In genomic region chr6:40937491-40937890, GRCh38 we compare ENCODE assay signal across 20 cellular contexts.
DNase-seq lines count a peak whose midpoint lies in the region; ATAC-seq and TF ChIP-seq lines count a peak whose summit lies in the region.
"Had no signal": no experiment of that assay in that cellular context is flagged by ENCODE, and none has a peak within 500 bp of the region (broad histone marks: within the 10 kb centered on the region; RNA-seq: fewer than 3 reads in every experiment).

No MANE protein-coding gene starts in this region.

- no peaks in the 10 kb centered on the region for H3K36me3 ChIP-seq in ACC112 (ENCODE audit: insufficient read depth, low read length)
- no peaks in the 10 kb centered on the region for H3K36me3 ChIP-seq in PC-3 (ENCODE audit: low read depth, low read length)

- H3K27me3 ChIP-seq in ACC112 (ENCODE audit: insufficient read depth, low read length): no peaks in the 10 kb centered on the region
- H3K27me3 ChIP-seq in PC-3 (ENCODE audit: low read length): no peaks in the 10 kb centered on the region

- DNase-seq in PC-3 (no peak), dermis microvascular lymphatic vessel endothelial cell (ENCODE audit: low read depth in 2 of 2) (peak; percentile 36 to 89), lung microvascular endothelial cell (ENCODE audit: low read depth in 2 of 2) (peak; percentile 72 to 73), NCI-H1048 (lab: John Stamatoyannopoulos, UW) (no peak)
- DNase-seq in stimulated activated naive CD8-positive, alpha-beta T cell treated with anti-CD3 and anti-CD28 coated beads, Interleukin-15, amount 100 ng/mL, for 72 hours: no peak
- DNase-seq: activated CD4-positive, alpha-beta T cell treated with anti-CD3 and anti-CD28 coated beads for 36 hours; aorta; effector CD4-positive, alpha-beta T cell; mesendoderm; naive thymus-derived CD4-positive, alpha-beta T cell; NCI-H1417 treated with DMSO at 0.1 percent for 48 hours; NCI-H2171; SIG-M5; trophoblast cell had no signal

- intact Hi-C loops in PC-3 (cut with micrococcal nuclease): no loop called here

- H3K27me3 Mint-ChIP-seq in stimulated activated naive CD8-positive, alpha-beta T cell treated with anti-CD3 and anti-CD28 coated beads, Interleukin-15, amount 100 ng/mL, for 72 hours: peaks cover 14% of the 10 kb centered on the region

- H3K4me1 Mint-ChIP-seq in stimulated activated naive CD8-positive, alpha-beta T cell treated with anti-CD3 and anti-CD28 coated beads, Interleukin-15, amount 100 ng/mL, for 72 hours: no peaks in the 10 kb centered on the region
- H3K4me1 Mint-ChIP-seq: activated CD4-positive, alpha-beta T cell treated with anti-CD3 and anti-CD28 coated beads for 36 hours; activated naive CD4-positive, alpha-beta T cell treated with anti-CD3 and anti-CD28 coated beads, Interleukin-2, amount 50 U/mL, for 24 hours had no signal

- POLR2A ChIA-PET in PC-3 (lab: Charles Lee; ENCODE audit: unreplicated experiment): no interaction called here

- no peaks in the 10 kb centered on the region for H4K20me1 ChIP-seq in PC-3 (ENCODE audit: low read length)

- H3K4me3 ChIP-seq in ACC112 (ENCODE audit: low read depth, low read length): no peak overlapping the region
- no peak overlapping the region for H3K4me3 ChIP-seq in PC-3 (ENCODE audit: low read length)

- no peaks in the 10 kb centered on the region for H3K9me2 ChIP-seq in PC-3 (replicated peaks; ENCODE audit: low read length)

- no peak for ATAC-seq in PC-3
- no peak for ATAC-seq in GM18909 (IDR thresholded peaks at IDR 0.05; ENCODE audit: poor library complexity, unreplicated experiment)
- no peak for ATAC-seq in stimulated activated naive CD8-positive, alpha-beta T cell treated with anti-CD3 and anti-CD28 coated beads, Interleukin-15, amount 100 ng/mL, for 72 hours
- no peak for ATAC-seq in HG02571 (IDR thresholded peaks at IDR 0.05; ENCODE audit: unreplicated experiment)
- ATAC-seq: activated CD4-positive, alpha-beta T cell treated with anti-CD3 and anti-CD28 coated beads for 36 hours; naive thymus-derived CD4-positive, alpha-beta T cell had no signal

- H3K9me3 Mint-ChIP-seq in stimulated activated naive CD8-positive, alpha-beta T cell treated with anti-CD3 and anti-CD28 coated beads, Interleukin-15, amount 100 ng/mL, for 72 hours: no peaks in the 10 kb centered on the region
- H3K9me3 Mint-ChIP-seq: activated naive CD4-positive, alpha-beta T cell treated with anti-CD3 and anti-CD28 coated beads, Interleukin-2, amount 50 U/mL, for 24 hours; activated T-helper 1 cell treated with anti-CD3 and anti-CD28 coated beads, Interleukin-12 subunit alpha, Interleukin-12 subunit beta, Interleukin-2, Interleukin-4 antibody, amounts not matched to agents 30 ng/mL and 10 ng/mL and 1 ng/mL, durations not matched to agents 14 hours and 24 hours and 36 hours; naive thymus-derived CD4-positive, alpha-beta T cell; T-helper 1 cell treated with Interleukin-12 subunit alpha and Interleukin-12 subunit beta and Interleukin-4 antibody, amounts not matched to agents 30 μg/mL and 1 μg/mL, for 36 hours had no signal

- H3K4me1 ChIP-seq in ACC112 (ENCODE audit: control insufficient read depth, insufficient read depth, low read length, unreplicated experiment) (peaks cover 13% of the 10 kb centered on the region), PC-3 (ENCODE audit: insufficient read depth, low read length) (peaks cover 20% of the 10 kb centered on the region)

- peak overlapping the region; percentile 51 for H3K27ac ChIP-seq in ACC112 (ENCODE audit: low read depth, low read length)
- peak overlapping the region; percentile 45 for H3K27ac ChIP-seq in PC-3 (ENCODE audit: low read length)

- no peaks in the 10 kb centered on the region for H3F3A ChIP-seq in PC-3 (ENCODE audit: low read length, unreplicated experiment)

- H3K79me2 ChIP-seq in ACC112 (ENCODE audit: control insufficient read depth, insufficient read depth, low read length, unreplicated experiment) (no peaks in the 10 kb centered on the region), PC-3 (ENCODE audit: low read length) (no peaks in the 10 kb centered on the region)

- no peak for TF ChIP-seq CTCF in PC-3 (conservative IDR thresholded peaks at IDR 0.05; ENCODE audit: low read depth, low read length)

- no peak overlapping the region for H3K9ac ChIP-seq in PC-3 (ENCODE audit: low read length)

- CTCF ChIA-PET in PC-3 (lab: Charles Lee): interaction anchor here (0.6 kb wide), 1 partner anchor 45 kb away, joined by 3 read pairs; no protein-coding TSS in a partner anchor

- H3K9me3 ChIP-seq in PC-3 (ENCODE audit: low read length): no peaks in the 10 kb centered on the region

- no TSS peak for BruUV-seq in PC-3 (replicated peaks; lab: Mats Ljungman, UMichigan)

- no peak overlapping the region for H3K4me3 Mint-ChIP-seq in stimulated activated naive CD8-positive, alpha-beta T cell treated with anti-CD3 and anti-CD28 coated beads, Interleukin-15, amount 100 ng/mL, for 72 hours
- H3K4me3 Mint-ChIP-seq: activated CD4-positive, alpha-beta T cell treated with anti-CD3 and anti-CD28 coated beads for 36 hours; activated naive CD4-positive, alpha-beta T cell treated with anti-CD3 and anti-CD28 coated beads, Interleukin-2, amount 50 U/mL, for 24 hours; activated T-helper 1 cell treated with anti-CD3 and anti-CD28 coated beads, Interleukin-12 subunit alpha, Interleukin-12 subunit beta, Interleukin-2, Interleukin-4 antibody, amounts not matched to agents 30 ng/mL and 10 ng/mL and 1 ng/mL, durations not matched to agents 14 hours and 24 hours and 36 hours; naive thymus-derived CD4-positive, alpha-beta T cell; T-helper 1 cell treated with Interleukin-12 subunit alpha and Interleukin-12 subunit beta and Interleukin-4 antibody, amounts not matched to agents 30 μg/mL and 1 μg/mL, for 36 hours had no signal

- peak overlapping the region; percentile 34; the same call in 1 of the 2 replicates for H3K4me2 ChIP-seq in PC-3 (ENCODE audit: low read length)

- H2AFZ ChIP-seq in ACC112 (ENCODE audit: low read length, unreplicated experiment): no peak overlapping the region
- no peak overlapping the region for H2AFZ ChIP-seq in PC-3 (ENCODE audit: low read length)

- H3K27ac Mint-ChIP-seq in stimulated activated naive CD8-positive, alpha-beta T cell treated with anti-CD3 and anti-CD28 coated beads, Interleukin-15, amount 100 ng/mL, for 72 hours: no peak overlapping the region
- H3K27ac Mint-ChIP-seq: activated CD4-positive, alpha-beta T cell treated with anti-CD3 and anti-CD28 coated beads for 36 hours; activated naive CD4-positive, alpha-beta T cell treated with anti-CD3 and anti-CD28 coated beads, Interleukin-2, amount 50 U/mL, for 24 hours; activated T-helper 1 cell treated with anti-CD3 and anti-CD28 coated beads, Interleukin-12 subunit alpha, Interleukin-12 subunit beta, Interleukin-2, Interleukin-4 antibody, amounts not matched to agents 30 ng/mL and 10 ng/mL and 1 ng/mL, durations not matched to agents 14 hours and 24 hours and 36 hours; naive thymus-derived CD4-positive, alpha-beta T cell; T-helper 1 cell treated with Interleukin-12 subunit alpha and Interleukin-12 subunit beta and Interleukin-4 antibody, amounts not matched to agents 30 μg/mL and 1 μg/mL, for 36 hours had no signal

Comparison
In these comparisons a context has a peak if more than half of its experiments do, and no peak if none do; other contexts are left out.
1. DNase-seq: peak in dermis microvascular lymphatic vessel endothelial cell (2 of 2) and lung microvascular endothelial cell (2 of 2); none in PC-3 (single experiment), stimulated activated naive CD8-positive, alpha-beta T cell treated with anti-CD3 and anti-CD28 coated beads, Interleukin-15, amount 100 ng/mL, for 72 hours (0 of 2) and NCI-H1048 (single experiment).